ENCODE assay signal across 18 cellular contexts in the genomic region with DNA sequence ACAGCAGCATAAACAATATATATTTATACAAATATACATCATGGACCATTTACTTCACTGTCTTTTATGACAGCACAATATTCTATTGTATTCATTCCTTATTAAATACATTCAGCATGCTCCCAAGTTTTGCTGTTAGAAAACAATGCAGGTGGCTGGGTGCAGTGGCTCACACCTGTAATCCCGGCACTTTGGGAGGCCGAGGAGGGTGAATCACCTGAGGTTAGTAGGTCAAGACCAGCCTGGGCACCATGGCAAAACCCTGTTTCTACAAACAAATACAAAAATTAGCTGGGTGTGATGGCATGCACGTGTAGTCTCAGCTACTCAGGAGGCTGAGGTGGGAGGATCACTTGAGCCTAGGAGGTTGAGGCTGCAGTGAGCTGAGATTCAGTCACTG.
"Had no signal": no experiment of that assay in that cellular context is flagged by ENCODE, and none has a peak within 500 bp of the region (broad histone marks: within the 10 kb centered on the region; RNA-seq: fewer than 3 reads in every experiment).

No MANE protein-coding gene starts in this region.

- H3K4me1 ChIP-seq: ascending aorta, gastrocnemius medialis had no signal

- H3K4me3 Mint-ChIP-seq: activated CD4-positive, alpha-beta memory T cell treated with anti-CD3 and anti-CD28 coated beads, Interleukin-2, amount 10 ng/mL, durations not matched to agents 7 days and 5 days; activated naive CD4-positive, alpha-beta T cell treated with anti-CD3 and anti-CD28 coated beads, Interleukin-2, amount 10 ng/mL, durations not matched to agents 7 days and 5 days; activated T-cell treated with anti-CD3 and anti-CD28 coated beads, Interleukin-2, amount 50 U/mL, for 24 hours; naive thymus-derived CD4-positive, alpha-beta T cell; WTC11 had no signal

- H3K9me3 ChIP-seq: ascending aorta, gastrocnemius medialis, heart left ventricle, mucosa of descending colon, upper lobe of right lung had no signal

- FAIRE-seq: colon had no signal

- H3K27me3 ChIP-seq: ascending aorta, cardiac muscle cell, gastrocnemius medialis, heart left ventricle, upper lobe of right lung had no signal

- H3K27ac ChIP-seq: ascending aorta, cardiac muscle cell, gastrocnemius medialis, heart left ventricle, upper lobe of right lung had no signal

- ATAC-seq: gastrocnemius medialis; heart left ventricle; naive thymus-derived CD4-positive, alpha-beta T cell; stimulated activated naive CD8-positive, alpha-beta T cell treated with anti-CD3 and anti-CD28 coated beads, Interleukin-15, Interleukin-2, amounts not matched to agents 100 U/mL and 50 U/mL, for 24 hours; upper lobe of right lung; WTC11 had no signal

- H3K9me3 Mint-ChIP-seq: activated CD4-positive, alpha-beta memory T cell treated with anti-CD3 and anti-CD28 coated beads, Interleukin-2, amount 10 ng/mL, durations not matched to agents 7 days and 5 days; activated naive CD4-positive, alpha-beta T cell treated with anti-CD3 and anti-CD28 coated beads, Interleukin-2, amount 10 ng/mL, durations not matched to agents 7 days and 5 days; activated T-cell treated with anti-CD3 and anti-CD28 coated beads, Interleukin-2, amount 50 U/mL, for 24 hours; naive thymus-derived CD4-positive, alpha-beta T cell; WTC11 had no signal

- H3K27ac Mint-ChIP-seq: activated CD4-positive, alpha-beta memory T cell treated with anti-CD3 and anti-CD28 coated beads, Interleukin-2, amount 10 ng/mL, durations not matched to agents 7 days and 5 days; activated naive CD4-positive, alpha-beta T cell treated with anti-CD3 and anti-CD28 coated beads, Interleukin-2, amount 10 ng/mL, durations not matched to agents 7 days and 5 days; WTC11 had no signal

- H3K4me3 ChIP-seq: ascending aorta, cardiac muscle cell, gastrocnemius medialis, heart left ventricle, mucosa of descending colon, skin epidermis, upper lobe of right lung had no signal

- H3K27me3 Mint-ChIP-seq: activated CD4-positive, alpha-beta memory T cell treated with anti-CD3 and anti-CD28 coated beads, Interleukin-2, amount 10 ng/mL, durations not matched to agents 7 days and 5 days; activated naive CD4-positive, alpha-beta T cell treated with anti-CD3 and anti-CD28 coated beads, Interleukin-2, amount 10 ng/mL, durations not matched to agents 7 days and 5 days; activated T-cell treated with anti-CD3 and anti-CD28 coated beads, Interleukin-2, amount 50 U/mL, for 24 hours; naive thymus-derived CD4-positive, alpha-beta T cell had no signal

- H3K4me1 Mint-ChIP-seq: WTC11 had no signal

- DNase-seq: activated CD4-positive, alpha-beta memory T cell treated with anti-CD3 and anti-CD28 coated beads, Interleukin-2, amount 10 ng/mL, durations not matched to agents 7 days and 5 days; activated CD4-positive, alpha-beta T cell treated with anti-CD3 and anti-CD28 coated beads for 4 hours; activated naive CD4-positive, alpha-beta T cell treated with anti-CD3 and anti-CD28 coated beads, Interleukin-2, amount 10 ng/mL, durations not matched to agents 7 days and 5 days; activated T-cell treated with anti-CD3 and anti-CD28 coated beads, Interleukin-2, amount 50 U/mL, for 24 hours; gastrocnemius medialis; heart left ventricle; mucosa of descending colon; naive thymus-derived CD4-positive, alpha-beta T cell; posterior cingulate gyrus; stimulated activated CD4-positive, alpha-beta T cell treated with anti-CD3 and anti-CD28 coated beads, Interleukin-4, amount 100 ng/mL, for 24 hours; stimulated activated naive CD8-positive, alpha-beta T cell treated with anti-CD3 and anti-CD28 coated beads, Interleukin-15, Interleukin-2, amounts not matched to agents 100 U/mL and 50 U/mL, for 24 hours; T-helper 2 cell; upper lobe of right lung had no signal
